In the genomic region with DNA sequence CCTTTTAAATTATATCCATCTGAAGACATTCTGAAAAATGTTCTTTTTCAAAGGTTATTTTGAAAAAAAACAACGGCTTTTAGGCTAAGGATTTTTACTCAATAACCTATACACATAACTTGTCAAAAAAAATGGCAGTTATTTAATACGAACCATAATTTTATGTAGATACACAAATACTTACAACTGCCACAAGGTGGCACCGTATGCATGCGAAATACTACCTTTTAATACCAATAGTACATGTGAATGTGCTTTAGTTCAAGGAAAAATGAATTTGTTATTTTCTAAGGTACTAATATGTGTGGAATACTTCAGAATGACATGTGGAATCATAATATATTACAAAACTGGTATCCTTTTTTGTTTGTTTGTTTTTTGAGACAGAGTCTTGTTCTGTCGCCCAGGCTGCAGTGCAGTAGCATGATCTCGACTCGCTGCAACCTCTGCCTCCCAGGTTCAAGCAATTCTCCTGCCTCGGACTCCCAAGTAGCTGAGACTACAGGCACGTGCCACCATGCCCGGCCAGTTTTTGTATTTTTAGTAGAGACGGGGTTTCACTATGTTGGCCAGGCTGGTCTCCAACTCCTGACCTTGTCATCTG, we compare ENCODE assay signal across 8 cellular contexts. TPM values are rescaled to one million over a fixed set of nuclear protein-coding genes. Genes with fewer than 3 reads are reported as not detected.
DNase-seq lines count a peak whose midpoint lies in the region; ATAC-seq and TF ChIP-seq lines count a peak whose summit lies in the region.

No MANE protein-coding gene starts in this region.

- H3K4me3 ChIP-seq in AG10803 (ENCODE audit: low read length) (no peak overlapping the region), epithelial cell of esophagus (ENCODE audit: low read length) (no peak overlapping the region), neuronal stem cell (ENCODE audit: low read length in 2 of 2) (no peak overlapping the region)

- H3K4me1 ChIP-seq in neuronal stem cell (ENCODE audit: control insufficient read depth in 2 of 2, insufficient read depth in 1 of 2, low read depth in 1 of 2, low read length in 2 of 2), result peaks cover 0 to 3% of the 10 kb centered on the region in 2 donors

- H2BK15ac ChIP-seq in neuronal stem cell (ENCODE audit: low read length), result no peak overlapping the region

- no peak overlapping the region for H4K91ac ChIP-seq in neuronal stem cell (ENCODE audit: low read depth, low read length, poor library complexity)

- H3K9ac ChIP-seq in neuronal stem cell (ENCODE audit: low read depth, low read length, poor library complexity), result no peak overlapping the region

- no CpG with 5 or more reads among the region's 11 CpGs for whole genome bisulfite sequencing in neuronal stem cell (ENCODE audit: extremely low coverage in 2 of 2, insufficient read length in 2 of 2, insufficient replicate concordance in 1 of 2), 2 donors

- no peaks in the 10 kb centered on the region for H3K9me3 ChIP-seq in neuronal stem cell (replicated peaks in 1 of 2; ENCODE audit: control insufficient read depth in 2 of 2, insufficient read depth in 1 of 2, low read depth in 1 of 2, low read length in 2 of 2)

- ATAC-seq in GM21717 (IDR thresholded peaks at IDR 0.05; ENCODE audit: unreplicated experiment) (no peak), GM19023 (IDR thresholded peaks at IDR 0.05; ENCODE audit: unreplicated experiment) (no peak)

- DNase-seq in AG10803 (ENCODE audit: low read depth), result peak; percentile 70
- peak; percentile 66 for DNase-seq in NCI-H1092 treated with DMSO at 0.1 percent for 48 hours (lab: John Stamatoyannopoulos, UW)
- peak; percentile 9 for DNase-seq in UCSD-AML1 (lab: John Stamatoyannopoulos, UW; ENCODE audit: unreplicated experiment)
- peak; percentile 62 for DNase-seq in epithelial cell of esophagus (ENCODE audit: low read depth)
- DNase-seq in neuronal stem cell (ENCODE audit: low spot score), result peak; percentile 31

- no peak overlapping the region for H4K8ac ChIP-seq in neuronal stem cell (ENCODE audit: low read depth, low read length)

- no peaks in the 10 kb centered on the region for H3K27me3 ChIP-seq in neuronal stem cell (ENCODE audit: control insufficient read depth in 3 of 3, insufficient read depth in 3 of 3, low read depth in 1 of 3, low read length in 3 of 3)

- no peak overlapping the region for H2BK12ac ChIP-seq in neuronal stem cell (ENCODE audit: low read length)

- no peak overlapping the region for H3K23ac ChIP-seq in neuronal stem cell (ENCODE audit: low read depth, low read length, poor library complexity)

- H3K36me3 ChIP-seq in neuronal stem cell (replicated peaks in 1 of 2; ENCODE audit: control insufficient read depth in 2 of 2, insufficient read depth in 2 of 2, low read length in 2 of 2), result no peaks in the 10 kb centered on the region

- H3K18ac ChIP-seq in neuronal stem cell (ENCODE audit: low read length), result no peak overlapping the region

- H3K79me1 ChIP-seq in neuronal stem cell (ENCODE audit: low read depth, low read length), result no peaks in the 10 kb centered on the region

- H2BK5ac ChIP-seq in neuronal stem cell (ENCODE audit: low read length), result no peak overlapping the region

- no peak overlapping the region for H3K14ac ChIP-seq in neuronal stem cell (ENCODE audit: low read length)

- H2AK5ac ChIP-seq in neuronal stem cell (ENCODE audit: low read depth, low read length), result no peak overlapping the region

- no peak overlapping the region for H3K27ac ChIP-seq in neuronal stem cell (replicated peaks; ENCODE audit: low read length)

- H2AFZ ChIP-seq in neuronal stem cell (ENCODE audit: low read length), result no peak overlapping the region

- TF ChIP-seq CTCF in AG10803 (conservative IDR thresholded peaks at IDR 0.05; ENCODE audit: low read length) (peak; percentile 68), GM12872 (IDR thresholded peaks at IDR 0.05; ENCODE audit: insufficient read depth, low read depth, low read length) (peak; percentile 45; the same call in 2 of the 3 replicates), epithelial cell of esophagus (IDR thresholded peaks at IDR 0.05; ENCODE audit: insufficient read depth, low read depth, low read length, missing control alignments) (peak; percentile 45)

- no peak overlapping the region for H3K4ac ChIP-seq in neuronal stem cell (ENCODE audit: low read length)

- no peak overlapping the region for H2BK120ac ChIP-seq in neuronal stem cell (ENCODE audit: low read depth, low read length)

- H3K4me2 ChIP-seq in neuronal stem cell (ENCODE audit: insufficient read depth, low read length, poor library complexity, severe bottlenecking), result no peak overlapping the region

RNA-seq across cellular contexts. Expression of gene MAD2L1, which starts 4.6 kb away (rescaled TPM):
- 77.0 TPM for polyA plus RNA-seq in neuronal stem cell (2013, experiment 1 of 2)
- 81.3 TPM for polyA plus RNA-seq in neuronal stem cell (2013, experiment 2 of 2)

Comparison
In these comparisons a context has a peak if more than half of its experiments do, and no peak if none do; other contexts are left out.
1. DNase-seq: peak in every context shown above with its lines; median percentile 70 in AG10803; 66 in NCI-H1092 treated with DMSO at 0.1 percent for 48 hours; 62 in epithelial cell of esophagus; 31 in neuronal stem cell; 9 in UCSD-AML1.